16 cellular contexts compared by ENCODE assay signal in genomic region chr2:74886251-74886650, GRCh38.
"Had no signal": no experiment of that assay in that cellular context is flagged by ENCODE, and none has a peak within 500 bp of the region (broad histone marks: within the 10 kb centered on the region; RNA-seq: fewer than 3 reads in every experiment).

No MANE protein-coding gene starts in this region.

- H3K9me3 Mint-ChIP-seq: activated T-cell treated with anti-CD3 and anti-CD28 coated beads, Interleukin-2, amount 50 U/mL, for 24 hours; activated T-helper 2 cell treated with anti-CD3 and anti-CD28 coated beads, Interferon-gamma antibody, Interleukin-2, Interleukin-4, amounts not matched to agents 10 μg/mL and 5 μg/mL and 100 μg/mL, durations not matched to agents 14 hours and 24 hours and 36 hours; naive thymus-derived CD8-positive, alpha-beta T cell had no signal

- H3K27ac ChIP-seq: adrenal gland, transverse colon, WERI-Rb-1 had no signal

- H3K4me3 Mint-ChIP-seq: activated T-cell treated with anti-CD3 and anti-CD28 coated beads, Interleukin-2, amount 50 U/mL, for 24 hours; naive thymus-derived CD8-positive, alpha-beta T cell had no signal

- H3K4me1 ChIP-seq: adrenal gland, transverse colon had no signal

- H3K4me3 ChIP-seq: adrenal gland, SJSA1, transverse colon had no signal

- H3K27me3 ChIP-seq: adrenal gland, SJSA1, transverse colon had no signal

- DNase-seq: activated CD4-positive, alpha-beta T cell treated with anti-CD3 and anti-CD28 coated beads for 1 hour; activated CD4-positive, alpha-beta T cell treated with anti-CD3 and anti-CD28 coated beads, Interleukin-2, amount 50 U/mL, for 4 hours; activated naive CD4-positive, alpha-beta T cell treated with Interleukin-2 at 50 U/mL for 16 hours; activated T-cell treated with anti-CD3 and anti-CD28 coated beads, Interleukin-2, amount 50 U/mL, for 24 hours; dermis blood vessel endothelial cell; effector memory CD4-positive, alpha-beta T cell; foreskin fibroblast; hippocampal formation; left cardiac atrium; naive thymus-derived CD8-positive, alpha-beta T cell; stimulated activated naive CD4-positive, alpha-beta T cell; transverse colon had no signal

- ATAC-seq: left cardiac atrium; naive thymus-derived CD8-positive, alpha-beta T cell had no signal

- H3K27me3 Mint-ChIP-seq: activated T-cell treated with anti-CD3 and anti-CD28 coated beads, Interleukin-2, amount 50 U/mL, for 24 hours; naive thymus-derived CD8-positive, alpha-beta T cell had no signal

- H3K27ac Mint-ChIP-seq: activated T-cell treated with anti-CD3 and anti-CD28 coated beads, Interleukin-2, amount 50 U/mL, for 24 hours; activated T-helper 2 cell treated with anti-CD3 and anti-CD28 coated beads, Interferon-gamma antibody, Interleukin-2, Interleukin-4, amounts not matched to agents 10 μg/mL and 5 μg/mL and 100 μg/mL, durations not matched to agents 14 hours and 24 hours and 36 hours had no signal

- H3K36me3 ChIP-seq: adrenal gland had no signal

- H3K9me3 ChIP-seq: adrenal gland, SJSA1, transverse colon had no signal
